In genomic region chr2:10985260-10985659, GRCh38 we compare ENCODE assay signal across 29 cellular contexts.
A peak's percentile ranks its signal among the peaks of the same experiment; 100 is the strongest.
DNase-seq lines count a peak whose midpoint lies in the region; ATAC-seq and TF ChIP-seq lines count a peak whose summit lies in the region.
"Had no signal": no experiment of that assay in that cellular context is flagged by ENCODE, and none has a peak within 500 bp of the region (broad histone marks: within the 10 kb centered on the region; RNA-seq: fewer than 3 reads in every experiment).

No MANE protein-coding gene starts in this region.

- no peaks in the 10 kb centered on the region for H3K9me3 ChIP-seq in hepatocyte (ENCODE audit: low read depth)
- H3K9me3 ChIP-seq: adrenal gland, body of pancreas, SK-N-SH had no signal

- H3K27me3 ChIP-seq in hepatocyte = no peaks in the 10 kb centered on the region
- H3K27me3 ChIP-seq: adrenal gland, body of pancreas had no signal

- H3K36me3 ChIP-seq in hepatocyte (replicated peaks; ENCODE audit: insufficient read depth, low read depth) = no peaks in the 10 kb centered on the region
- H3K36me3 ChIP-seq: adrenal gland had no signal

- peaks cover 14% of the 10 kb centered on the region for H3K4me1 ChIP-seq in hepatocyte (ENCODE audit: insufficient read depth)
- H3K4me1 ChIP-seq: adrenal gland had no signal

- H3K4me3 ChIP-seq in hepatocyte (no peak overlapping the region), retinal pigment epithelial cell (ENCODE audit: low read length) (no peak overlapping the region)
- H3K4me3 ChIP-seq: adrenal gland, body of pancreas had no signal

- TF ChIP-seq CTCF in hepatocyte (IDR thresholded peaks at IDR 0.05; ENCODE audit: poor library complexity) (no peak), retinal pigment epithelial cell (conservative IDR thresholded peaks at IDR 0.05; ENCODE audit: low read depth, low read length) (peak; percentile 23)

- TF ChIP-seq EP300 in Ishikawa (IDR thresholded peaks at IDR 0.05; ENCODE audit: borderline replicate concordance) = no peak

- H3K9me2 ChIP-seq in hepatocyte (replicated peaks; ENCODE audit: insufficient read depth) = no peaks in the 10 kb centered on the region
- H3K9me2 ChIP-seq: SK-N-SH had no signal

- DNase-seq in NCI-H446 (lab: John Stamatoyannopoulos, UW) = peak; percentile 16 to 48
- no peak for DNase-seq in hepatocyte (ENCODE audit: low spot score)
- DNase-seq in retinal pigment epithelial cell (ENCODE audit: low read depth) = peak; percentile 25
- DNase-seq in medulla oblongata (ENCODE audit: extremely low spot score) = no peak
- DNase-seq: activated CD4-positive, alpha-beta T cell treated with anti-CD3 and anti-CD28 coated beads for 48 hours; activated CD8-positive, alpha-beta memory T cell treated with anti-CD3 and anti-CD28 coated beads for 24 hours; activated naive CD4-positive, alpha-beta T cell; activated T-cell treated with anti-CD3 and anti-CD28 coated beads, Interleukin-2, amount 50 U/mL, for 1 hour; adrenal gland; body of pancreas; Calu3; KG1; mesendoderm; MM.1S; naive thymus-derived CD4-positive, alpha-beta T cell; NCI-H1417; NCI-H2081 treated with DMSO at 0.1 percent for 48 hours; NCI-H510A; SK-N-SH; stimulated activated CD4-positive, alpha-beta T cell treated with anti-CD3 and anti-CD28 coated beads, Interleukin-12 subunit alpha, Interleukin-12 subunit beta, amount 100 ng/mL, for 4 hours; stimulated activated CD4-positive, alpha-beta T cell treated with anti-CD3 and anti-CD28 coated beads, Interleukin-4, amount 100 ng/mL, for 24 hours; substantia nigra had no signal

- H3K27ac ChIP-seq in hepatocyte = peak overlapping the region; percentile 15
- H3K27ac ChIP-seq: adrenal gland, body of pancreas, C4-2B, epithelial cell of prostate, RWPE1 had no signal

- no peaks in the 10 kb centered on the region for H3K79me2 ChIP-seq in hepatocyte

- no peak overlapping the region for H2AFZ ChIP-seq in hepatocyte

- no peak overlapping the region for H3K4me2 ChIP-seq in hepatocyte
- H3K4me2 ChIP-seq: SK-N-SH had no signal

- 69% methylated on average over 6 of the region's 6 CpGs for WGBS in hepatocyte (ENCODE audit: low lambda C conversion rate, missing lambda C conversion rate)

- no peaks in the 10 kb centered on the region for H4K20me1 ChIP-seq in hepatocyte (ENCODE audit: insufficient read depth, poor library complexity, severe bottlenecking)

- no peak for ATAC-seq in GM19023 (IDR thresholded peaks at IDR 0.05; ENCODE audit: unreplicated experiment)
- no peak for ATAC-seq in GM19328 (IDR thresholded peaks at IDR 0.05; ENCODE audit: unreplicated experiment)
- ATAC-seq: naive thymus-derived CD4-positive, alpha-beta T cell; stimulated activated effector memory CD8-positive, alpha-beta T cell treated with anti-CD3 and anti-CD28 coated beads, Interleukin-12 subunit alpha, Interleukin-12 subunit beta, amount 100 ng/mL, for 72 hours had no signal

- TF ChIP-seq RAD21 in Ishikawa (IDR thresholded peaks at IDR 0.05; ENCODE audit: low read depth) = no peak

TF ChIP-seq in Ishikawa, 13 proteins besides CTCF, POLR2A, EP300 and RAD21:
- TF ChIP-seq MAX (IDR thresholded peaks at IDR 0.05) (0 out of 2 replicates have a peak, but pooled peaks have one; percentile 36), TAF1 (IDR thresholded peaks at IDR 0.05; ENCODE audit: low read depth) (no peak), NFIC (IDR thresholded peaks at IDR 0.05) (peak; percentile 63), TEAD4 (IDR thresholded peaks at IDR 0.05) (no peak)
- TF ChIP-seq, protein P1, sequence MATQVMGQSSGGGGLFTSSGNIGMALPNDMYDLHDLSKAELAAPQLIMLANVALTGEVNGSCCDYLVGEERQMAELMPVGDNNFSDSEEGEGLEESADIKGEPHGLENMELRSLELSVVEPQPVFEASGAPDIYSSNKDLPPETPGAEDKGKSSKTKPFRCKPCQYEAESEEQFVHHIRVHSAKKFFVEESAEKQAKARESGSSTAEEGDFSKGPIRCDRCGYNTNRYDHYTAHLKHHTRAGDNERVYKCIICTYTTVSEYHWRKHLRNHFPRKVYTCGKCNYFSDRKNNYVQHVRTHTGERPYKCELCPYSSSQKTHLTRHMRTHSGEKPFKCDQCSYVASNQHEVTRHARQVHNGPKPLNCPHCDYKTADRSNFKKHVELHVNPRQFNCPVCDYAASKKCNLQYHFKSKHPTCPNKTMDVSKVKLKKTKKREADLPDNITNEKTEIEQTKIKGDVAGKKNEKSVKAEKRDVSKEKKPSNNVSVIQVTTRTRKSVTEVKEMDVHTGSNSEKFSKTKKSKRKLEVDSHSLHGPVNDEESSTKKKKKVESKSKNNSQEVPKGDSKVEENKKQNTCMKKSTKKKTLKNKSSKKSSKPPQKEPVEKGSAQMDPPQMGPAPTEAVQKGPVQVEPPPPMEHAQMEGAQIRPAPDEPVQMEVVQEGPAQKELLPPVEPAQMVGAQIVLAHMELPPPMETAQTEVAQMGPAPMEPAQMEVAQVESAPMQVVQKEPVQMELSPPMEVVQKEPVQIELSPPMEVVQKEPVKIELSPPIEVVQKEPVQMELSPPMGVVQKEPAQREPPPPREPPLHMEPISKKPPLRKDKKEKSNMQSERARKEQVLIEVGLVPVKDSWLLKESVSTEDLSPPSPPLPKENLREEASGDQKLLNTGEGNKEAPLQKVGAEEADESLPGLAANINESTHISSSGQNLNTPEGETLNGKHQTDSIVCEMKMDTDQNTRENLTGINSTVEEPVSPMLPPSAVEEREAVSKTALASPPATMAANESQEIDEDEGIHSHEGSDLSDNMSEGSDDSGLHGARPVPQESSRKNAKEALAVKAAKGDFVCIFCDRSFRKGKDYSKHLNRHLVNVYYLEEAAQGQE (IDR thresholded peaks at IDR 0.05; ENCODE audit: low read depth) = no peak

Comparison
In these comparisons a context has a peak if more than half of its experiments do, and no peak if none do; other contexts are left out.
1. DNase-seq: peak in NCI-H446 (2 of 2) and retinal pigment epithelial cell (single experiment); none in hepatocyte (single experiment) and medulla oblongata (single experiment).